ENCODE assay signal across 1 cellular context in the genomic region with DNA sequence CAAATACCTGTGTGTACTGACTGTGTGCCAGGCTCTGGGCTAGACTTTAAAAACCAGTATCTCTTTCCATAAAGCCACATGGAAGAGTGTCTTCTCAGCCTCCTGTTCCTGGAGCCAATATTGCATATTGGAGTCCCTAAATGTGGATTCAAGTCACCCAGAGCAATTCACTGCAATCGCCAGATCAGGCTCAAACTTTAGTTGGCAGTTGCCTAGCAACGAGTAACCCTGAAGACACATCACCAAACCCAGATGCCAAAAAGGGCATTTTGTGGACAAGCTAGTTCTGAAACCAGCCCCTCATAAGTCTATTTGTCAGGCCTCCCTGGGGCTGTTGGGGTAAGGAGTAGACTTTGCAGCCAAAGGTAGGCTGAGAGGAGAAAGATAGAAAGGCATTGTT.
TF ChIP-seq lines count a peak whose summit lies in the region.

No MANE protein-coding gene starts in this region.

TF ChIP-seq in HepG2, 621 proteins besides CTCF, POLR2A, EP300 and RAD21:
- TF ChIP-seq RFX1 (IDR thresholded peaks at IDR 0.05) = peak; percentile 11; the same call in 1 of the 2 replicates
- no peak for TF ChIP-seq PRMT3 (CRISPR knock-in tag; IDR thresholded peaks at IDR 0.05; ENCODE audit: borderline replicate concordance, low read depth)
- TF ChIP-seq HNRNPLL (IDR thresholded peaks at IDR 0.05; ENCODE audit: low read depth, low read length, poor library complexity, severe bottlenecking) = no peak
- TF ChIP-seq, protein P1, sequence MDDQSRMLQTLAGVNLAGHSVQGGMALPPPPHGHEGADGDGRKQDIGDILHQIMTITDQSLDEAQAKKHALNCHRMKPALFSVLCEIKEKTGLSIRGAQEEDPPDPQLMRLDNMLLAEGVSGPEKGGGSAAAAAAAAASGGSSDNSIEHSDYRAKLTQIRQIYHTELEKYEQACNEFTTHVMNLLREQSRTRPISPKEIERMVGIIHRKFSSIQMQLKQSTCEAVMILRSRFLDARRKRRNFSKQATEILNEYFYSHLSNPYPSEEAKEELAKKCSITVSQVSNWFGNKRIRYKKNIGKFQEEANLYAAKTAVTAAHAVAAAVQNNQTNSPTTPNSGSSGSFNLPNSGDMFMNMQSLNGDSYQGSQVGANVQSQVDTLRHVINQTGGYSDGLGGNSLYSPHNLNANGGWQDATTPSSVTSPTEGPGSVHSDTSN (CRISPR knock-in tag; IDR thresholded peaks at IDR 0.05; ENCODE audit: borderline replicate concordance) = no peak
